11 cellular contexts compared by ENCODE assay signal in the genomic region with DNA sequence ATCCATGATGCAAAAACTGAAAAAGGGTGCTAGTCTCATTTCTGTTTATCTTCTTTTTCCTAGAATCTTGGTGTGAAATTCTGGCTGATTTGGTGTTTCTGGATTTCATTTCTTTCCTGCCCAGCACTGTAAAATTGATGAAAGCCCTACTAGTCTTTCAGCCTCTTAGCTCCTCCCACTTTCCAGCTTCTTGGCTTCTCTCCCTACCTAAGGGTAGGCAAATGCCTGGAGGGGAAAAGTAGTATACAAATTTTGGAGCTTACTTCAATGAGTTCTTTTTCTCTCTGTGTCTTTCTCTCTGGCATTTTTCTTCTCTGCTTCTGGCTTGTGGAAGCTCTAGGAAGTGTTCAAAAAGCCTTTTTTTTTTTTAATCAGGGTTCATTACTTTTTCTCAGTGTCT.
"Had no signal": no experiment of that assay in that cellular context is flagged by ENCODE, and none has a peak within 500 bp of the region (broad histone marks: within the 10 kb centered on the region; RNA-seq: fewer than 3 reads in every experiment).

No MANE protein-coding gene starts in this region.

- H3K4me1 Mint-ChIP-seq: activated naive CD8-positive, alpha-beta T cell treated with anti-CD3 and anti-CD28 coated beads, Interleukin-2, amount 50 U/mL, for 24 hours; immature natural killer cell; stimulated activated naive CD8-positive, alpha-beta T cell treated with anti-CD3 and anti-CD28 coated beads, Interleukin-15, amount 100 ng/mL, for 72 hours had no signal

- H3K27me3 Mint-ChIP-seq: activated naive CD8-positive, alpha-beta T cell treated with anti-CD3 and anti-CD28 coated beads, Interleukin-2, amount 50 U/mL, for 24 hours; stimulated activated naive CD8-positive, alpha-beta T cell treated with anti-CD3 and anti-CD28 coated beads, Interleukin-15, amount 100 ng/mL, for 72 hours; type B pancreatic cell had no signal

- H3K9me3 Mint-ChIP-seq: stimulated activated naive CD8-positive, alpha-beta T cell treated with anti-CD3 and anti-CD28 coated beads, Interleukin-15, amount 100 ng/mL, for 72 hours; type B pancreatic cell had no signal

- DNase-seq: activated CD4-positive, alpha-beta T cell treated with anti-CD3 and anti-CD28 coated beads for 1 hour; activated CD4-positive, alpha-beta T cell treated with anti-CD3 and anti-CD28 coated beads, Interleukin-2, amount 50 U/mL, for 4 hours; activated naive CD4-positive, alpha-beta T cell treated with Interleukin-2 at 50 U/mL for 16 hours; activated naive CD8-positive, alpha-beta T cell treated with anti-CD3 and anti-CD28 coated beads, Interleukin-2, amount 50 U/mL, for 24 hours; activated T-cell treated with anti-CD3 and anti-CD28 coated beads for 4 hours; immature natural killer cell; psoas muscle; right lobe of liver; stimulated activated naive CD8-positive, alpha-beta T cell treated with anti-CD3 and anti-CD28 coated beads, Interleukin-15, amount 100 ng/mL, for 72 hours; T-helper 9 cell had no signal

- H3K4me3 Mint-ChIP-seq: activated naive CD8-positive, alpha-beta T cell treated with anti-CD3 and anti-CD28 coated beads, Interleukin-2, amount 50 U/mL, for 24 hours; immature natural killer cell; stimulated activated naive CD8-positive, alpha-beta T cell treated with anti-CD3 and anti-CD28 coated beads, Interleukin-15, amount 100 ng/mL, for 72 hours; type B pancreatic cell had no signal

- H3K27ac Mint-ChIP-seq: activated naive CD8-positive, alpha-beta T cell treated with anti-CD3 and anti-CD28 coated beads, Interleukin-2, amount 50 U/mL, for 24 hours; immature natural killer cell; stimulated activated naive CD8-positive, alpha-beta T cell treated with anti-CD3 and anti-CD28 coated beads, Interleukin-15, amount 100 ng/mL, for 72 hours; type B pancreatic cell had no signal

- H3K36me3 Mint-ChIP-seq: immature natural killer cell, type B pancreatic cell had no signal
